In the genomic region with DNA sequence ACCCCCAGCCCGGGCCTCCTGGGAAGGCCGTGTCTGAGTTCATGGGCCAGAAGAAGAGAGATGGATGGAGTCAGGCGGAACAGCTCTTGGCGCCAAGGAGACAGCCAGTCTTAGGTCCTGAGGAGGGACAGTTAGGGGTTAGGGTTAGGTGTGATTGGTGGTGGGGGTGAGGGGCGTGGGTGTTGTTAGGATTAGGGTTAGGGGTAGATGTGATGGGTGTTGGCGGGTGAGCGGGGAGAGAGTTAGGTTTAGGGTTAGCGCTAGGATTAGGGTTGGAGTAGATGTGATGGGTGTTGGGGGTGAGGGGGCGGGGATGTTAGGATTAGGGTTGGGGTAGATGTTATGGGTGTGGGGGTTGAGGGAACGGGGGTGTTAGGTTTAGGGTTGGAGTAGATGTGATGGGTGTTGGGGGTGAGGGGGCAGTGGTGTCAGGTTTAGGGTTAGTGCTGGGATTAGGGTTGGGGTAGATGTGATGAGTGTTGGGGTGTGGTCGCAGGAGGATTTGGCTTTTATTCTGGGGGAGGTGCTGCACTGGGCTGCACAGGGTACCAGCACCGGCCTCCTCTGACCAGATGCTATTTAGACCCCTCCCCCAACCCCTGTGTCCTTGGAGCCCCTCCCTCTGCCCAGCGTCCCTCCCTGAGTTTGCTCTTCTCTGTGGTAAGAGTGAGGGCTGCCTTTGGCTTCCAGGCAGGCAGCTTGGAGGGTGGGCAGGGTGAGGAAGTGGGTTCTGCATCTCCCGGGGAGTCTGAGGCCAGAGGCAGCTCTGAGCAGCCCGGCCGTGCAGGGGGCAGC, we compare ENCODE assay signal across 16 cellular contexts. TPM values are rescaled to one million over a fixed set of nuclear protein-coding genes. Genes with fewer than 3 reads are reported as not detected.
DNase-seq lines count a peak whose midpoint lies in the region; ATAC-seq and TF ChIP-seq lines count a peak whose summit lies in the region.
"Had no signal": no experiment of that assay in that cellular context is flagged by ENCODE, and none has a peak within 500 bp of the region (broad histone marks: within the 10 kb centered on the region; RNA-seq: fewer than 3 reads in every experiment).

No MANE protein-coding gene starts in this region.

- CTCF ChIA-PET in IMR-90 (lab: Yijun Ruan, JAX) = no interaction called here
- CTCF ChIA-PET in CD8-positive, alpha-beta T cell (lab: Charles Lee) = no interaction called here

- DNase-seq in Right ventricle myocardium inferior (ENCODE audit: missing footprints) (peak; percentile 52), Right ventricle myocardium superior (no peak), IMR-90 (no peak), chondrocyte (ENCODE audit: low spot score) (peak; percentile 74), GM03348 (ENCODE audit: low spot score) (no peak)
- no peak for DNase-seq in CD8-positive, alpha-beta T cell
- DNase-seq: BE2C; CD4-positive, alpha-beta memory T cell; DMS53; NCI-H1105 treated with DMSO at 0.1 percent for 48 hours; NCI-H1694; NCI-H510A; NCI-H748 treated with DMSO at 0.1 percent for 48 hours had no signal

- no peak overlapping the region for H3K4me3 Mint-ChIP-seq in chondrocyte (ENCODE audit: unreplicated experiment)
- H3K4me3 Mint-ChIP-seq in CD8-positive, alpha-beta T cell = no peak overlapping the region
- H3K4me3 Mint-ChIP-seq: CD4-positive, alpha-beta memory T cell had no signal

- no peak overlapping the region for H3K27ac ChIP-seq in IMR-90 (ENCODE audit: insufficient read depth, low read length)
- no peak overlapping the region for H3K27ac ChIP-seq in CD8-positive, alpha-beta T cell (ENCODE audit: low read depth, low read length)
- H3K27ac ChIP-seq: SJSA1 had no signal

- H3K9me1 ChIP-seq in IMR-90 (ENCODE audit: insufficient read depth, low read length) = peaks cover 4% of the 10 kb centered on the region; the same call in 1 of the 2 replicates

- H3K4me1 Mint-ChIP-seq in chondrocyte (ENCODE audit: low read depth) = peaks cover 13% of the 10 kb centered on the region
- peaks cover 27% of the 10 kb centered on the region for H3K4me1 Mint-ChIP-seq in CD8-positive, alpha-beta T cell (ENCODE audit: low read depth)

- H4K20me1 ChIP-seq in IMR-90 (ENCODE audit: insufficient read depth, low read length) = no peaks in the 10 kb centered on the region

- no peak overlapping the region for H4K91ac ChIP-seq in IMR-90 (ENCODE audit: insufficient read depth, low read depth, low read length)

- H3K9ac ChIP-seq in IMR-90 (ENCODE audit: low read depth, low read length) = no peak overlapping the region

- H2BK15ac ChIP-seq in IMR-90 (ENCODE audit: low read depth, low read length) = no peak overlapping the region

- no peaks in the 10 kb centered on the region for H3K4me1 ChIP-seq in IMR-90 (ENCODE audit: control insufficient read depth, insufficient read depth, low read length)
- H3K4me1 ChIP-seq in CD8-positive, alpha-beta T cell (ENCODE audit: insufficient read depth, low read length) = peaks cover 43% of the 10 kb centered on the region
- H3K4me1 ChIP-seq: BE2C, HAP-1, SJSA1 had no signal

- in situ Hi-C loops in IMR-90 (cut with MboI; ENCODE audit: low sequenced_read_pairs) = no loop called here

- H3K9me3 Mint-ChIP-seq in chondrocyte (ENCODE audit: low read depth) = no peaks in the 10 kb centered on the region
- H3K9me3 Mint-ChIP-seq in CD8-positive, alpha-beta T cell = no peaks in the 10 kb centered on the region
- H3K9me3 Mint-ChIP-seq: CD4-positive, alpha-beta memory T cell had no signal

- no peak overlapping the region for H3K4ac ChIP-seq in IMR-90 (ENCODE audit: low read depth, low read length)

- H4K8ac ChIP-seq in IMR-90 (ENCODE audit: low read depth in 2 of 2, low read length in 2 of 2) = no peak overlapping the region

- no peak for TF ChIP-seq POLR2A in IMR-90 (IDR thresholded peaks at IDR 0.05; ENCODE audit: low read depth, low read length)

- H2BK20ac ChIP-seq in IMR-90 (ENCODE audit: low read depth, low read length) = no peak overlapping the region

- H2AFZ ChIP-seq in IMR-90 (replicated peaks; ENCODE audit: low read length, poor library complexity) = peak overlapping the region; percentile 56

- ATAC-seq in Right ventricle myocardium inferior (no peak), Right ventricle myocardium superior (ENCODE audit: poor library complexity) (no peak), IMR-90 (ENCODE audit: low read depth) (no peak), HG03135 (IDR thresholded peaks at IDR 0.05; ENCODE audit: unreplicated experiment) (no peak)
- ATAC-seq in CD8-positive, alpha-beta T cell = no peak

- WGBS in IMR-90 (ENCODE audit: extremely low coverage in 2 of 2, insufficient read length in 1 of 2), 2 experiments = 61 to 100% methylated on average over 4 to 8 of the region's 16 CpGs

- H3K14ac ChIP-seq in IMR-90 (replicated peaks; ENCODE audit: low read depth, low read length) = no peak overlapping the region

- H3K9me3 ChIP-seq in IMR-90 (ENCODE audit: control insufficient read depth, insufficient read depth, low read length) = peaks cover 3% of the 10 kb centered on the region; the same call in 1 of the 2 replicates
- H3K9me3 ChIP-seq in CD8-positive, alpha-beta T cell (ENCODE audit: low read length) = no peaks in the 10 kb centered on the region
- H3K9me3 ChIP-seq: BE2C, HAP-1, SJSA1 had no signal

- no peak overlapping the region for H2BK120ac ChIP-seq in IMR-90 (ENCODE audit: low read depth, low read length)

- no peak overlapping the region for H3K4me2 ChIP-seq in IMR-90 (ENCODE audit: low read depth, low read length)

- dilution Hi-C loops in IMR-90 (cut with HindIII; ENCODE audit: low sequenced_read_pairs, unreplicated experiment) = no loop called here

- intact Hi-C loops in Right ventricle myocardium inferior (cut with DNase I) = no loop called here
- intact Hi-C loops in Right ventricle myocardium superior (cut with DNase I) = no loop called here
- intact Hi-C loops in IMR-90 (cut with micrococcal nuclease) = no loop called here
- intact Hi-C loops in CD8-positive, alpha-beta T cell (cut with DNase I, micrococcal nuclease) = no loop called here

- no peak overlapping the region for H2AK5ac ChIP-seq in IMR-90 (ENCODE audit: low read depth, low read length)

- H2AK9ac ChIP-seq in IMR-90 (replicated peaks; ENCODE audit: low read depth, low read length, poor library complexity) = no peak overlapping the region

- no peak overlapping the region for H3K18ac ChIP-seq in IMR-90 (ENCODE audit: low read depth, low read length)

- TF ChIP-seq CTCF in IMR-90 (conservative IDR thresholded peaks at IDR 0.05; ENCODE audit: low read depth, low read length) (no peak), chondrocyte (IDR thresholded peaks at IDR 0.05) (no peak)
- no peak for TF ChIP-seq CTCF in CD8-positive, alpha-beta T cell (IDR thresholded peaks at IDR 0.05)

- BruUV-seq in IMR-90 (replicated peaks; lab: Mats Ljungman, UMichigan) = no TSS peak

- no peak overlapping the region for H3K23ac ChIP-seq in IMR-90 (ENCODE audit: low read depth, low read length)

- no peak overlapping the region for H3K4me3 ChIP-seq in IMR-90 (ENCODE audit: insufficient read depth, low read depth, low read length)
- H3K4me3 ChIP-seq in CD8-positive, alpha-beta T cell (ENCODE audit: low read depth, low read length) = no peak overlapping the region
- H3K4me3 ChIP-seq: HAP-1, SJSA1 had no signal

- peak overlapping the region; percentile 57 for H3K27ac Mint-ChIP-seq in chondrocyte (ENCODE audit: unreplicated experiment)
- H3K27ac Mint-ChIP-seq in CD8-positive, alpha-beta T cell = no peak overlapping the region

- H3K27me3 Mint-ChIP-seq in chondrocyte (ENCODE audit: low read depth) = peaks cover 14% of the 10 kb centered on the region
- H3K27me3 Mint-ChIP-seq in CD8-positive, alpha-beta T cell (ENCODE audit: low read depth) = no peaks in the 10 kb centered on the region

- H3K27me3 ChIP-seq in IMR-90 (ENCODE audit: control insufficient read depth, insufficient read depth, low read length) = peaks cover 26% of the 10 kb centered on the region
- no peaks in the 10 kb centered on the region for H3K27me3 ChIP-seq in CD8-positive, alpha-beta T cell (ENCODE audit: insufficient read depth, low read length)
- H3K27me3 ChIP-seq: SJSA1 had no signal

- H4K5ac ChIP-seq in IMR-90 (ENCODE audit: low read depth, low read length) = no peak overlapping the region

- H3K36me3 ChIP-seq in IMR-90 (ENCODE audit: control insufficient read depth, insufficient read depth, low read length) = no peaks in the 10 kb centered on the region
- H3K36me3 ChIP-seq in CD8-positive, alpha-beta T cell (ENCODE audit: insufficient read depth, low read length) = no peaks in the 10 kb centered on the region
- H3K36me3 ChIP-seq: BE2C, HAP-1, SJSA1 had no signal

- no peaks in the 10 kb centered on the region for H3K79me1 ChIP-seq in IMR-90 (ENCODE audit: low read depth in 1 of 2, low read length in 2 of 2)

- H3K56ac ChIP-seq in IMR-90 (ENCODE audit: extremely low read depth, insufficient read depth, low read length) = no peak overlapping the region

- POLR2A ChIA-PET in IMR-90 (lab: Charles Lee; ENCODE audit: unreplicated experiment) = no interaction called here
- POLR2A ChIA-PET in CD8-positive, alpha-beta T cell (lab: Charles Lee) = no interaction called here

- peaks cover 1% of the 10 kb centered on the region for H3K36me3 Mint-ChIP-seq in chondrocyte (ENCODE audit: low read depth)
- H3K36me3 Mint-ChIP-seq in CD8-positive, alpha-beta T cell = no peaks in the 10 kb centered on the region
- H3K36me3 Mint-ChIP-seq: CD4-positive, alpha-beta memory T cell had no signal

- no peak overlapping the region for H2BK5ac ChIP-seq in IMR-90 (ENCODE audit: low read depth, low read length, poor library complexity, severe bottlenecking)

- TF ChIP-seq RAD21 in IMR-90 (IDR thresholded peaks at IDR 0.05; ENCODE audit: low read length) = no peak

TF ChIP-seq in IMR-90, 13 proteins besides CTCF, POLR2A, EP300 and RAD21 (continues in another document):
- TF ChIP-seq MAFK (IDR thresholded peaks at IDR 0.05; ENCODE audit: low read depth, low read length) (no peak), NFE2L2 (IDR thresholded peaks at IDR 0.05; ENCODE audit: low read depth, low read length) (no peak), FOS (IDR thresholded peaks at IDR 0.05; ENCODE audit: low read depth, low read length) (no peak), SMC3 (IDR thresholded peaks at IDR 0.05; ENCODE audit: low read depth, low read length) (no peak), RCOR1 (IDR thresholded peaks at IDR 0.05; ENCODE audit: insufficient replicate concordance, low read length) (no peak)

RNA-seq across cellular contexts. Expression of gene FBRSL1, which starts 35.6 kb away (rescaled TPM):
- total RNA-seq in Right ventricle myocardium inferior (51.9 TPM), Right ventricle myocardium superior (58.6 TPM), IMR-90 (2012; rRNA removed) (0.36 and 0.83 TPM in 2 replicates), chondrocyte (35.3 to 41.6 TPM (median 41.1 TPM) in 3 replicates)
- 10.8 and 12.9 TPM in 2 replicates for polyA plus RNA-seq in IMR-90 (2012; rRNA removed)
- polyA plus RNA-seq in IMR-90 (2012; cell fraction: cytosol; rRNA removed) = 9.9 and 14.5 TPM in 2 replicates
- polyA plus RNA-seq in IMR-90 (2012; cell fraction: nucleus; rRNA removed; ENCODE audit: low replicate concordance) = 30.2 and 71.7 TPM in 2 replicates
- total RNA-seq in CD8-positive, alpha-beta T cell = 10 to 100 TPM; 78.5 to 82.0 TPM

Comparison
In these comparisons a context has a peak if more than half of its experiments do, and no peak if none do; other contexts are left out.
1. DNase-seq: peak in Right ventricle myocardium inferior (single experiment) and chondrocyte (single experiment); none in Right ventricle myocardium superior (single experiment), IMR-90 (single experiment), CD8-positive, alpha-beta T cell (0 of 7) and GM03348 (single experiment).
2. RNA of gene FBRSL1, which starts 35.6 kb away (total RNA-seq): 78.5 to 82.0 TPM in CD8-positive, alpha-beta T cell, 58.6 TPM in Right ventricle myocardium superior (single experiment), 51.9 TPM in Right ventricle myocardium inferior (single experiment) and 35.3 to 41.6 TPM in chondrocyte; 0.36 to 0.83 TPM in IMR-90; every median in the first group is over 10 times any median in the second.